22 cellular contexts compared by ENCODE assay signal in genomic region chr2:109033171-109033570, GRCh38. TPM values are rescaled to one million over a fixed set of nuclear protein-coding genes. Genes with fewer than 3 reads are reported as not detected.
DNase-seq lines count a peak whose midpoint lies in the region; ATAC-seq and TF ChIP-seq lines count a peak whose summit lies in the region.
"Had no signal": no experiment of that assay in that cellular context is flagged by ENCODE, and none has a peak within 500 bp of the region (broad histone marks: within the 10 kb centered on the region; RNA-seq: fewer than 3 reads in every experiment).

No MANE protein-coding gene starts in this region.

- no peak for ATAC-seq in CD8-positive, alpha-beta T cell
- ATAC-seq in activated CD8-positive, alpha-beta T cell treated with anti-CD3 and anti-CD28 coated beads, Interleukin-2, amount 10 ng/mL, durations not matched to agents 7 days and 5 days: no peak
- ATAC-seq in naive thymus-derived CD4-positive, alpha-beta T cell: no peak
- ATAC-seq: HepG2, pancreas, right lobe of liver had no signal

- CTCF ChIA-PET in CD8-positive, alpha-beta T cell (lab: Charles Lee): interaction anchor here (0.9 to 2.7 kb wide), 5 partner anchors 13 to 96 kb away, joined by 3 to 12 read pairs (median 6); partner anchors contain the start of gene SH3RF3
- CTCF ChIA-PET in activated CD8-positive, alpha-beta T cell treated with anti-CD3 and anti-CD28 coated beads, Interleukin-2, amount 10 ng/mL, durations not matched to agents 7 days and 5 days (lab: Charles Lee): interaction anchor here (1.0 to 2.5 kb wide), 4 partner anchors 13 to 84 kb away, joined by 3 to 12 read pairs (median 8); no protein-coding TSS in a partner anchor
- CTCF ChIA-PET in naive thymus-derived CD4-positive, alpha-beta T cell (lab: Charles Lee): interaction anchor here (0.8 to 0.9 kb wide), 2 partner anchors 44 to 69 kb away, joined by 3 to 4 read pairs; partner anchors contain the start of gene EDAR

- TF ChIP-seq CTCF in CD8-positive, alpha-beta T cell (IDR thresholded peaks at IDR 0.05): no peak

- peaks cover 70% of the 10 kb centered on the region for H3K4me1 ChIP-seq in CD8-positive, alpha-beta T cell (ENCODE audit: insufficient read depth, low read length)
- H3K4me1 ChIP-seq in naive thymus-derived CD4-positive, alpha-beta T cell (ENCODE audit: control insufficient read depth in 2 of 2, insufficient read depth in 2 of 2, low read length in 2 of 2): peaks cover 44 to 69% of the 10 kb centered on the region in 2 donors
- H3K4me1 ChIP-seq: pancreas had no signal

- peaks cover 21% of the 10 kb centered on the region for H3K4me1 Mint-ChIP-seq in T-helper 2 cell treated with Interferon-gamma antibody and Interleukin-4, amounts not matched to agents 5 μg/mL and 100 μg/mL, for 36 hours (ENCODE audit: low read depth)
- peaks cover 73% of the 10 kb centered on the region for H3K4me1 Mint-ChIP-seq in CD8-positive, alpha-beta T cell (ENCODE audit: low read depth)
- H3K4me1 Mint-ChIP-seq in activated CD8-positive, alpha-beta T cell treated with anti-CD3 and anti-CD28 coated beads, Interleukin-2, amount 10 ng/mL, durations not matched to agents 7 days and 5 days (ENCODE audit: low read depth): peaks cover 27% of the 10 kb centered on the region
- H3K4me1 Mint-ChIP-seq in naive thymus-derived CD4-positive, alpha-beta T cell: peaks cover 33 to 88% (median 71%) of the 10 kb centered on the region in 7 donors

- no peaks in the 10 kb centered on the region for H3K27me3 ChIP-seq in CD8-positive, alpha-beta T cell (ENCODE audit: insufficient read depth, low read length)
- H3K27me3 ChIP-seq in naive thymus-derived CD4-positive, alpha-beta T cell (ENCODE audit: control insufficient read depth in 2 of 2, insufficient read depth in 2 of 2, low read length in 2 of 2): no peaks in the 10 kb centered on the region
- H3K27me3 ChIP-seq: pancreas, right lobe of liver, upper lobe of left lung had no signal

- no peaks in the 10 kb centered on the region for H3K9me3 ChIP-seq in CD8-positive, alpha-beta T cell (ENCODE audit: low read length)
- H3K9me3 ChIP-seq in naive thymus-derived CD4-positive, alpha-beta T cell (ENCODE audit: control insufficient read depth in 2 of 3, low read length in 3 of 3): no peaks in the 10 kb centered on the region
- H3K9me3 ChIP-seq: pancreas, right lobe of liver, upper lobe of left lung had no signal

- no peak for DNase-seq in T-helper 2 cell treated with Interferon-gamma antibody and Interleukin-4, amounts not matched to agents 5 μg/mL and 100 μg/mL, for 36 hours (ENCODE audit: low spot score)
- DNase-seq in T-helper 2 cell: no peak
- DNase-seq in CD8-positive, alpha-beta T cell: no peak
- DNase-seq in activated CD8-positive, alpha-beta T cell treated with anti-CD3 and anti-CD28 coated beads, Interleukin-2, amount 10 ng/mL, durations not matched to agents 7 days and 5 days: no peak
- no peak for DNase-seq in naive thymus-derived CD4-positive, alpha-beta T cell
- DNase-seq in effector CD8-positive, alpha-beta T cell (lab: John Stamatoyannopoulos, UW): no peak
- no peak for DNase-seq in AG08396 (ENCODE audit: low spot score)
- no peak for DNase-seq in NCI-H526 treated with DMSO at 0.1 percent for 48 hours (lab: John Stamatoyannopoulos, UW)
- DNase-seq: 8988T; EL; GM23248; NCI-H2107; pancreas; SIG-M5; stimulated activated CD4-positive, alpha-beta T cell treated with anti-CD3 and anti-CD28 coated beads, Interleukin-15, amount 100 ng/mL, for 24 hours; upper lobe of left lung had no signal

- peaks cover 3% of the 10 kb centered on the region for H3K27me3 Mint-ChIP-seq in T-helper 2 cell treated with Interferon-gamma antibody and Interleukin-4, amounts not matched to agents 5 μg/mL and 100 μg/mL, for 36 hours (ENCODE audit: low read depth)
- H3K27me3 Mint-ChIP-seq in CD8-positive, alpha-beta T cell (ENCODE audit: low read depth): no peaks in the 10 kb centered on the region
- peaks cover 2% of the 10 kb centered on the region for H3K27me3 Mint-ChIP-seq in activated CD8-positive, alpha-beta T cell treated with anti-CD3 and anti-CD28 coated beads, Interleukin-2, amount 10 ng/mL, durations not matched to agents 7 days and 5 days (ENCODE audit: low read depth)
- H3K27me3 Mint-ChIP-seq in naive thymus-derived CD4-positive, alpha-beta T cell: no peaks in the 10 kb centered on the region

- H3K4me3 ChIP-seq in CD8-positive, alpha-beta T cell (ENCODE audit: low read depth, low read length): peak overlapping the region; percentile 11
- peak overlapping the region; percentile 49 for H3K4me3 ChIP-seq in naive thymus-derived CD4-positive, alpha-beta T cell (ENCODE audit: low read length)
- H3K4me3 ChIP-seq: GM23248, pancreas, right lobe of liver had no signal

- peak overlapping the region; percentile 76 for H3K27ac ChIP-seq in CD8-positive, alpha-beta T cell (ENCODE audit: low read depth, low read length)
- H3K27ac ChIP-seq in naive thymus-derived CD4-positive, alpha-beta T cell (ENCODE audit: low read depth, low read length): peak overlapping the region; percentile 83
- H3K27ac ChIP-seq: GM23248, pancreas, right lobe of liver had no signal

- H3K36me3 ChIP-seq in CD8-positive, alpha-beta T cell (ENCODE audit: insufficient read depth, low read length): no peaks in the 10 kb centered on the region
- no peaks in the 10 kb centered on the region for H3K36me3 ChIP-seq in naive thymus-derived CD4-positive, alpha-beta T cell (ENCODE audit: control insufficient read depth in 2 of 3, insufficient read depth in 3 of 3, low read length in 3 of 3)
- H3K36me3 ChIP-seq: pancreas, right lobe of liver, upper lobe of left lung had no signal

- H3K27ac Mint-ChIP-seq in T-helper 2 cell treated with Interferon-gamma antibody and Interleukin-4, amounts not matched to agents 5 μg/mL and 100 μg/mL, for 36 hours: peak overlapping the region; percentile 91
- peak overlapping the region; percentile 90 for H3K27ac Mint-ChIP-seq in CD8-positive, alpha-beta T cell
- peak overlapping the region; percentile 95 for H3K27ac Mint-ChIP-seq in activated CD8-positive, alpha-beta T cell treated with anti-CD3 and anti-CD28 coated beads, Interleukin-2, amount 10 ng/mL, durations not matched to agents 7 days and 5 days
- H3K27ac Mint-ChIP-seq in naive thymus-derived CD4-positive, alpha-beta T cell: peak overlapping the region; percentile 84 to 99 (median 98)
- H3K27ac Mint-ChIP-seq: memory B cell had no signal

- H3K9me3 Mint-ChIP-seq in T-helper 2 cell treated with Interferon-gamma antibody and Interleukin-4, amounts not matched to agents 5 μg/mL and 100 μg/mL, for 36 hours: peaks cover 4% of the 10 kb centered on the region
- H3K9me3 Mint-ChIP-seq in CD8-positive, alpha-beta T cell: peaks cover 4% of the 10 kb centered on the region
- no peaks in the 10 kb centered on the region for H3K9me3 Mint-ChIP-seq in activated CD8-positive, alpha-beta T cell treated with anti-CD3 and anti-CD28 coated beads, Interleukin-2, amount 10 ng/mL, durations not matched to agents 7 days and 5 days (ENCODE audit: insufficient read depth)
- peaks cover 0 to 4% (median 0%) of the 10 kb centered on the region in 11 donors for H3K9me3 Mint-ChIP-seq in naive thymus-derived CD4-positive, alpha-beta T cell
- H3K9me3 Mint-ChIP-seq: memory B cell had no signal

- H3K4me3 Mint-ChIP-seq in T-helper 2 cell treated with Interferon-gamma antibody and Interleukin-4, amounts not matched to agents 5 μg/mL and 100 μg/mL, for 36 hours: peak overlapping the region; percentile 85
- peak overlapping the region; percentile 76 for H3K4me3 Mint-ChIP-seq in CD8-positive, alpha-beta T cell
- H3K4me3 Mint-ChIP-seq in activated CD8-positive, alpha-beta T cell treated with anti-CD3 and anti-CD28 coated beads, Interleukin-2, amount 10 ng/mL, durations not matched to agents 7 days and 5 days: peak overlapping the region; percentile 83
- H3K4me3 Mint-ChIP-seq in naive thymus-derived CD4-positive, alpha-beta T cell: peak overlapping the region; percentile 45 to 91 (median 77)

- intact Hi-C loops in CD8-positive, alpha-beta T cell (cut with DNase I, micrococcal nuclease): loop anchor here (2.0 to 10.0 kb wide), 6 partner anchors 24 to 408 kb away; partner anchors contain the start of genes CCDC138 (in 1 of the 2) and SH3RF3 (in 1 of the 2)
- intact Hi-C loops in naive thymus-derived CD4-positive, alpha-beta T cell (cut with micrococcal nuclease): loop anchor here (2.0 to 10.0 kb wide), 8 partner anchors 94 to 579 kb away; partner anchors contain the start of genes CCDC138 (in 2 of the 2), LIMS1 (in 1 of the 2), SEPTIN10 (in 1 of the 2) and SH3RF3 (in 1 of the 2)

- peaks cover 3% of the 10 kb centered on the region for H3K36me3 Mint-ChIP-seq in T-helper 2 cell treated with Interferon-gamma antibody and Interleukin-4, amounts not matched to agents 5 μg/mL and 100 μg/mL, for 36 hours (ENCODE audit: low read depth)
- no peaks in the 10 kb centered on the region for H3K36me3 Mint-ChIP-seq in CD8-positive, alpha-beta T cell
- peaks cover 10% of the 10 kb centered on the region for H3K36me3 Mint-ChIP-seq in activated CD8-positive, alpha-beta T cell treated with anti-CD3 and anti-CD28 coated beads, Interleukin-2, amount 10 ng/mL, durations not matched to agents 7 days and 5 days (ENCODE audit: low read depth)
- peaks cover 0 to 6% (median 0%) of the 10 kb centered on the region in 5 donors for H3K36me3 Mint-ChIP-seq in naive thymus-derived CD4-positive, alpha-beta T cell
- H3K36me3 Mint-ChIP-seq: memory B cell had no signal

- POLR2A ChIA-PET in CD8-positive, alpha-beta T cell (lab: Charles Lee): interaction anchor here (1.2 to 4.5 kb wide), 8 partner anchors 17 to 181 kb away, joined by 3 to 39 read pairs (median 13); partner anchors contain the start of genes EDAR and SH3RF3
- POLR2A ChIA-PET in activated CD8-positive, alpha-beta T cell treated with anti-CD3 and anti-CD28 coated beads, Interleukin-2, amount 10 ng/mL, durations not matched to agents 7 days and 5 days (lab: Charles Lee): no interaction called here
- POLR2A ChIA-PET in naive thymus-derived CD4-positive, alpha-beta T cell (lab: Charles Lee): interaction anchor here (0.9 to 5.3 kb wide), 12 partner anchors 9 to 315 kb away, joined by 3 to 49 read pairs (median 10); partner anchors contain the start of genes EDAR and SH3RF3

RNA-seq across cellular contexts. Expression of gene EDAR, which starts 44.2 kb away (rescaled TPM):
- 1 to 10 TPM; 1.6 to 2.0 TPM for total RNA-seq in CD8-positive, alpha-beta T cell
- not detected for total RNA-seq in activated CD8-positive, alpha-beta T cell treated with anti-CD3 and anti-CD28 coated beads, Interleukin-2, amount 10 ng/mL, durations not matched to agents 7 days and 5 days
- total RNA-seq in naive thymus-derived CD4-positive, alpha-beta T cell: 10 to 100 TPM in 4 of 5 experiments, under 1 TPM in 1; 0.17 to 26.8 (median 21.6) TPM
- polyA plus RNA-seq in naive thymus-derived CD4-positive, alpha-beta T cell: 10 to 100 TPM; 11.9 to 24.3 TPM
- total RNA-seq: B cell, endothelial cell of umbilical vein, GM23248, HepG2, NCI-H460 had no signal
- polyA plus RNA-seq: endothelial cell of umbilical vein, GM23248, HepG2 had no signal
